In genomic region chr17:39792523-39793221, GRCh38 we compare ENCODE assay signal across 20 cellular contexts. TPM values are rescaled to one million over a fixed set of nuclear protein-coding genes. Genes with fewer than 3 reads are reported as not detected.
A peak's percentile ranks its signal among the peaks of the same experiment; 100 is the strongest.
DNase-seq lines count a peak whose midpoint lies in the region; ATAC-seq, FAIRE-seq and TF ChIP-seq lines count a peak whose summit lies in the region.
"Had no signal": no experiment of that assay in that cellular context is flagged by ENCODE, and none has a peak within 500 bp of the region (broad histone marks: within the 10 kb centered on the region; RNA-seq: fewer than 3 reads in every experiment).

No MANE protein-coding gene starts in this region.

- no peak for DNase-seq in activated T-cell treated with anti-CD3 and anti-CD28 coated beads, Interleukin-2, amount 50 U/mL, for 24 hours
- no peak for DNase-seq in activated T-cell treated with anti-CD3 and anti-CD28 coated beads, Interleukin-2, amount 50 U/mL, for 48 hours
- no peak for DNase-seq in MM.1S
- no peak for DNase-seq in activated naive CD8-positive, alpha-beta T cell treated with anti-CD3 and anti-CD28 coated beads for 36 hours
- no peak for DNase-seq in stimulated activated naive B cell treated with anti-CD40 and anti-IgM and Interleukin-4, amounts not matched to agents 10 μg/mL and 1 μg/mL and 100 μg/mL, for 72 hours
- no peak for DNase-seq in RCC 7860 (ENCODE audit: low spot score)
- DNase-seq in hypothalamus (lab: John Stamatoyannopoulos, UW) = no peak
- DNase-seq: mesendoderm; NK-92 treated with Interleukin-12 subunit alpha and Interleukin-12 subunit beta, amount 100 ng/mL, for 24 hours; occipital lobe; right lobe of liver; stimulated activated CD4-positive, alpha-beta T cell treated with anti-CD3 and anti-CD28 coated beads, Interleukin-2, amount 100 ng/mL, for 48 hours; stimulated activated CD8-positive, alpha-beta memory T cell treated with anti-CD3 and anti-CD28 coated beads, Interleukin-4, amount 100 ng/mL, for 48 hours; trophoblast cell had no signal

- peaks cover 79% of the 10 kb centered on the region for H3K36me3 Mint-ChIP-seq in activated T-cell treated with anti-CD3 and anti-CD28 coated beads, Interleukin-2, amount 50 U/mL, for 24 hours (ENCODE audit: low read depth)
- peaks cover 49% of the 10 kb centered on the region for H3K36me3 Mint-ChIP-seq in activated naive CD8-positive, alpha-beta T cell treated with anti-CD3 and anti-CD28 coated beads for 36 hours
- peaks cover 46 to 62% of the 10 kb centered on the region in 2 donors for H3K36me3 Mint-ChIP-seq in stimulated activated naive B cell treated with anti-CD40 and anti-IgM and Interleukin-4, amounts not matched to agents 10 μg/mL and 1 μg/mL and 100 μg/mL, for 72 hours

- no peak for FAIRE-seq in RCC 7860 (lab: Jason Lieb, UNC)
- FAIRE-seq: islet of Langerhans, TTC549 had no signal

- no peaks in the 10 kb centered on the region for H3K9me3 ChIP-seq in MM.1S (replicated peaks; ENCODE audit: insufficient read depth, low read length)
- H3K9me3 ChIP-seq: esophagus muscularis mucosa, right lobe of liver had no signal

- no peaks in the 10 kb centered on the region for H3K27me3 ChIP-seq in MM.1S (replicated peaks; ENCODE audit: insufficient read depth, low read length)
- H3K27me3 ChIP-seq: right lobe of liver had no signal

- no peaks in the 10 kb centered on the region for H3K27me3 Mint-ChIP-seq in activated T-cell treated with anti-CD3 and anti-CD28 coated beads, Interleukin-2, amount 50 U/mL, for 24 hours
- H3K27me3 Mint-ChIP-seq in activated naive CD8-positive, alpha-beta T cell treated with anti-CD3 and anti-CD28 coated beads for 36 hours = no peaks in the 10 kb centered on the region
- no peaks in the 10 kb centered on the region for H3K27me3 Mint-ChIP-seq in stimulated activated naive B cell treated with anti-CD40 and anti-IgM and Interleukin-4, amounts not matched to agents 10 μg/mL and 1 μg/mL and 100 μg/mL, for 72 hours

- peak overlapping the region; percentile 52 for H3K4me3 Mint-ChIP-seq in activated T-cell treated with anti-CD3 and anti-CD28 coated beads, Interleukin-2, amount 50 U/mL, for 24 hours
- peak overlapping the region; percentile 50 for H3K4me3 Mint-ChIP-seq in activated naive CD8-positive, alpha-beta T cell treated with anti-CD3 and anti-CD28 coated beads for 36 hours
- peak overlapping the region; percentile 70 to 75 for H3K4me3 Mint-ChIP-seq in stimulated activated naive B cell treated with anti-CD40 and anti-IgM and Interleukin-4, amounts not matched to agents 10 μg/mL and 1 μg/mL and 100 μg/mL, for 72 hours
- H3K4me3 Mint-ChIP-seq: dendritic cell treated with granulocyte-macrophage colony-stimulating factor and Interleukin-4, amounts not matched to agents 40 ng/mL and 50 ng/mL, for 4 days; GM23338 had no signal

- no peaks in the 10 kb centered on the region for H3K9me2 ChIP-seq in MM.1S (replicated peaks; ENCODE audit: insufficient read depth, low read length)

- peaks cover 30% of the 10 kb centered on the region for H3K36me3 ChIP-seq in MM.1S (replicated peaks; ENCODE audit: insufficient read depth, low read length)
- H3K36me3 ChIP-seq: esophagus muscularis mucosa, right lobe of liver had no signal

- peak overlapping the region; percentile 95 for H3K27ac Mint-ChIP-seq in activated T-cell treated with anti-CD3 and anti-CD28 coated beads, Interleukin-2, amount 50 U/mL, for 24 hours
- H3K27ac Mint-ChIP-seq in activated naive CD8-positive, alpha-beta T cell treated with anti-CD3 and anti-CD28 coated beads for 36 hours = peak overlapping the region; percentile 84
- peak overlapping the region; percentile 91 for H3K27ac Mint-ChIP-seq in stimulated activated naive B cell treated with anti-CD40 and anti-IgM and Interleukin-4, amounts not matched to agents 10 μg/mL and 1 μg/mL and 100 μg/mL, for 72 hours
- H3K27ac Mint-ChIP-seq: dendritic cell treated with granulocyte-macrophage colony-stimulating factor and Interleukin-4, amounts not matched to agents 40 ng/mL and 50 ng/mL, for 4 days; GM23338 had no signal

- H3K4me2 ChIP-seq in MM.1S (ENCODE audit: low read depth, low read length) = peak overlapping the region; percentile 63
- H3K4me2 ChIP-seq: GM23338 had no signal

- peak overlapping the region; percentile 4; the same call in 1 of the 2 replicates for H3K9ac ChIP-seq in MM.1S (ENCODE audit: low read length)

- H3K27ac ChIP-seq in MM.1S (ENCODE audit: low read length) = peak overlapping the region; percentile 89
- H3K27ac ChIP-seq: esophagus muscularis mucosa, right lobe of liver had no signal

- ATAC-seq in stimulated activated naive B cell treated with anti-CD40 and anti-IgM and Interleukin-4, amounts not matched to agents 10 μg/mL and 1 μg/mL and 100 μg/mL, for 72 hours (replicated peaks) = peak in 1 of 2 donors; percentile 16
- no peak for ATAC-seq in GM19324 (IDR thresholded peaks at IDR 0.05; ENCODE audit: low FRiP score, unreplicated experiment)
- ATAC-seq: GM23338, right lobe of liver had no signal

- peaks cover 51% of the 10 kb centered on the region for H3K4me1 ChIP-seq in MM.1S (ENCODE audit: low read length)
- H3K4me1 ChIP-seq: esophagus muscularis mucosa, right lobe of liver had no signal

- peaks cover 79% of the 10 kb centered on the region for H3K79me2 ChIP-seq in MM.1S (ENCODE audit: low read length)

- H4K20me1 ChIP-seq in MM.1S (ENCODE audit: insufficient read depth, low read length) = no peaks in the 10 kb centered on the region

- H2AFZ ChIP-seq in MM.1S (ENCODE audit: low read length) = no peak overlapping the region
- H2AFZ ChIP-seq: GM23338 had no signal

- H3K4me1 Mint-ChIP-seq in activated T-cell treated with anti-CD3 and anti-CD28 coated beads, Interleukin-2, amount 50 U/mL, for 24 hours (ENCODE audit: low read depth) = peaks cover 70% of the 10 kb centered on the region
- peaks cover 60% of the 10 kb centered on the region for H3K4me1 Mint-ChIP-seq in activated naive CD8-positive, alpha-beta T cell treated with anti-CD3 and anti-CD28 coated beads for 36 hours
- peaks cover 39 to 75% of the 10 kb centered on the region in 2 donors for H3K4me1 Mint-ChIP-seq in stimulated activated naive B cell treated with anti-CD40 and anti-IgM and Interleukin-4, amounts not matched to agents 10 μg/mL and 1 μg/mL and 100 μg/mL, for 72 hours

- H3F3A ChIP-seq in MM.1S (ENCODE audit: insufficient read depth, low read length) = peaks cover 39% of the 10 kb centered on the region

- H3K9me3 Mint-ChIP-seq in activated T-cell treated with anti-CD3 and anti-CD28 coated beads, Interleukin-2, amount 50 U/mL, for 24 hours = peaks cover 2% of the 10 kb centered on the region
- peaks cover 1% of the 10 kb centered on the region for H3K9me3 Mint-ChIP-seq in activated naive CD8-positive, alpha-beta T cell treated with anti-CD3 and anti-CD28 coated beads for 36 hours
- peaks cover 3 to 5% of the 10 kb centered on the region in 2 donors for H3K9me3 Mint-ChIP-seq in stimulated activated naive B cell treated with anti-CD40 and anti-IgM and Interleukin-4, amounts not matched to agents 10 μg/mL and 1 μg/mL and 100 μg/mL, for 72 hours
- H3K9me3 Mint-ChIP-seq: dendritic cell treated with granulocyte-macrophage colony-stimulating factor and Interleukin-4, amounts not matched to agents 40 ng/mL and 50 ng/mL, for 4 days; GM23338 had no signal

- no peak for TF ChIP-seq CTCF in MM.1S (IDR thresholded peaks at IDR 0.05; ENCODE audit: low read length)

- H3K4me3 ChIP-seq in MM.1S (ENCODE audit: low read length) = peak overlapping the region; percentile 14; the same call in 1 of the 2 replicates
- H3K4me3 ChIP-seq: esophagus muscularis mucosa, GM23338, right lobe of liver had no signal

RNA-seq across cellular contexts. Expression of gene GRB7, which starts 54.9 kb away (rescaled TPM):
- under 1 TPM; 0.60 to 0.84 TPM for total RNA-seq in activated naive CD8-positive, alpha-beta T cell treated with anti-CD3 and anti-CD28 coated beads for 36 hours
- total RNA-seq: occipital lobe had no signal
